Comparison of ENCODE assay signal across 12 cellular contexts in the genomic region with DNA sequence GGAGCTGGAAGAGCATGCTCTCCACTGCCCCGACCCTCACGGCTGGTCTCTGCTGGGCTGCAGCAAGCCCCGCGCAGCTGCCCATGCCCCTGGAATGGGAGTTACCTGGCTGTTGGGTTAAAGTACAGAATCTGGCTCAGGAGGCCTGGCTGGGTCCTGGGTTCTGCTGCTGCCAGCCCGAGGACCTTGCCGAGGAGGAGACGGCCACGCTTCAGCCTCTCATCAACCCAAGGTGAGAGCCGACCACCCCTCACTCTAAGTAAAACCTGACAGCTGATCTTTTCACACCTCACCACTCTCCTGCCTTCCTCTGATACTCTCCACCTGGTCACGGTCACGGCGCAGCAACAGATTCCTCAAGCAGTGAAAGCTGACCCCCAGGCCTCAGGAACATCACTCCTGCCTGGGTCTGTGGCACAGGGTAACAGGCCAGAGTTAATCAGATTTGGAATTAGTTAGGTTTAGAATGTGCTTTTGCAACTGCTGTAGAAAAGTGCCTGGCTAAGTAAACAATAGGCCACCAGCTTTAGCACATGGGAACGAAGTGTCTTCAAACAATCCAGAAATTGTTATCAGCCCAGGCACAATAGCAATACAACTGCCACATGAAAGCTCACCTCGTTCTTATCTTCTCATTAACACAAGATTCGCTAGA. TPM values are rescaled to one million over a fixed set of nuclear protein-coding genes. Genes with fewer than 3 reads are reported as not detected.
DNase-seq lines count a peak whose midpoint lies in the region; ATAC-seq and TF ChIP-seq lines count a peak whose summit lies in the region.
"Had no signal": no experiment of that assay in that cellular context is flagged by ENCODE, and none has a peak within 500 bp of the region (broad histone marks: within the 10 kb centered on the region; RNA-seq: fewer than 3 reads in every experiment).

No MANE protein-coding gene starts in this region.

- H3K36me3 ChIP-seq in body of pancreas (replicated peaks in 1 of 2; ENCODE audit: insufficient read depth in 1 of 2, low read depth in 2 of 2) = no peaks in the 10 kb centered on the region
- no peaks in the 10 kb centered on the region for H3K36me3 ChIP-seq in right lobe of liver
- H3K36me3 ChIP-seq in rectal smooth muscle tissue (ENCODE audit: control insufficient read depth, insufficient read depth, low read length) = no peaks in the 10 kb centered on the region
- H3K36me3 ChIP-seq: vagina had no signal

- intact Hi-C loops in body of pancreas (cut with DNase I) = no loop called here
- intact Hi-C loops in right lobe of liver (cut with DNase I) = no loop called here

- H3K27me3 ChIP-seq in body of pancreas (no peaks in the 10 kb centered on the region), right lobe of liver (no peaks in the 10 kb centered on the region), rectal smooth muscle tissue (ENCODE audit: control insufficient read depth, insufficient read depth, low read length) (no peaks in the 10 kb centered on the region)
- H3K27me3 ChIP-seq: vagina had no signal

- TF ChIP-seq POLR2A in body of pancreas (IDR thresholded peaks at IDR 0.05) (no peak), right lobe of liver (IDR thresholded peaks at IDR 0.05) (peak; percentile 15)

- WGBS in body of pancreas, 2 donors = 28 to 44% methylated on average over 13 to 15 of the region's 15 CpGs
- 15% methylated on average over 7 of the region's 15 CpGs for WGBS in right lobe of liver (ENCODE audit: insufficient coverage, low coverage, low lambda C conversion rate, missing lambda C conversion rate)

- peaks cover 81% of the 10 kb centered on the region for H3K4me1 ChIP-seq in body of pancreas
- peaks cover 0 to 49% (median 16%) of the 10 kb centered on the region in 4 donors for H3K4me1 ChIP-seq in right lobe of liver
- H3K4me1 ChIP-seq in rectal smooth muscle tissue (ENCODE audit: control insufficient read depth, insufficient read depth, low read length) = peaks cover 18% of the 10 kb centered on the region
- H3K4me1 ChIP-seq: vagina had no signal

- no peak overlapping the region for H3K9ac ChIP-seq in rectal smooth muscle tissue (ENCODE audit: low read length)

- H3K4me3 ChIP-seq in body of pancreas = no peak overlapping the region
- H3K4me3 ChIP-seq in right lobe of liver = no peak overlapping the region
- H3K4me3 ChIP-seq in rectal smooth muscle tissue (ENCODE audit: low read length) = no peak overlapping the region
- H3K4me3 ChIP-seq: vagina had no signal

- H3K9me3 ChIP-seq in body of pancreas (no peaks in the 10 kb centered on the region), right lobe of liver (no peaks in the 10 kb centered on the region)
- H3K9me3 ChIP-seq: vagina had no signal

- TF ChIP-seq CTCF in body of pancreas (IDR thresholded peaks at IDR 0.05) = no peak
- no peak for TF ChIP-seq CTCF in right lobe of liver (IDR thresholded peaks at IDR 0.05)

- ATAC-seq in body of pancreas (peak; percentile 75), right lobe of liver (peak; percentile 59 to 86 (median 72)), HG02852 (IDR thresholded peaks at IDR 0.05; ENCODE audit: unreplicated experiment) (no peak)

- H3K27ac ChIP-seq in body of pancreas (peak overlapping the region; percentile 68 to 85 (median 76)), right lobe of liver (peak overlapping the region; percentile 63 to 78 (median 69)), rectal smooth muscle tissue (ENCODE audit: low read depth, low read length) (peak overlapping the region; percentile 50)
- H3K27ac ChIP-seq: vagina had no signal

- DNase-seq in DMS79 (lab: John Stamatoyannopoulos, UW) = peak; percentile 46
- peak in 2 of 4 donors; percentile 45 to 56 for DNase-seq in body of pancreas
- no peak for DNase-seq in right lobe of liver
- no peak for DNase-seq in NCI-H69 (lab: John Stamatoyannopoulos, UW)
- DNase-seq in amniotic stem cell (lab: John Stamatoyannopoulos, UW) = no peak
- no peak for DNase-seq in AG08396 (ENCODE audit: low spot score)
- DNase-seq: activated CD4-positive, alpha-beta T cell treated with anti-CD3 and anti-CD28 coated beads, Interleukin-2, amount 10 ng/mL, durations not matched to agents 24 days and 14 days; NCI-H345; T-helper 2 cell had no signal

RNA-seq across cellular contexts. Expression of a gene that starts 20.5 kb away (rescaled TPM):
- total RNA-seq in body of pancreas = 10 to 100 TPM; 23.1 to 35.5 TPM
- 10 to 100 TPM; 12.5 to 47.2 (median 36.3) TPM for total RNA-seq in right lobe of liver
